Comparison of ENCODE assay signal across 8 cellular contexts in the genomic region with DNA sequence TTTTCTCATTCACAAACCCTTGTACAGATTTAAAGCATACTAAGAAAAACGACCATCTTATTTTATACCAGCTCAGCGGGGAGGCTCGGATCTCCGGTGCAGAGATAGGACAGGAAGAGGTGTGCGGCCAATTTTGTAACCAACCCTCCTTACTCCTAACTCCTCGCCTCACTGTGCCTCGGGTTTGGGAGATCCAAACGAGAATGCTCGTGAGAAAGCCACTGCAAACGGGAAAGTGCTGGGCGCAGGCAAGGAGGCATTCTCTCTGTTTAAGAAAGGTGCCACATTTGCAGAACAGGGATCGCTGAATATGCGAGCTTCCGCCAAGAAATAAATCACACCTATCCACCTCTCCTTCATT. TPM values are rescaled to one million over a fixed set of nuclear protein-coding genes. Genes with fewer than 3 reads are reported as not detected.
DNase-seq lines count a peak whose midpoint lies in the region; ATAC-seq and TF ChIP-seq lines count a peak whose summit lies in the region.

No MANE protein-coding gene starts in this region.

- peak; percentile 53 for DNase-seq in GM23248
- no peak for DNase-seq in activated B cell treated with CpG ODN at 0.5 μM for 24 hours
- peak in 25 of 42 donors; percentile 5 to 61 (median 29) for DNase-seq in head of caudate nucleus
- no peak for DNase-seq in MV-4-11 (lab: John Stamatoyannopoulos, UW)

- H3K27ac Mint-ChIP-seq in activated B cell treated with CpG ODN at 0.5 μM for 24 hours, result peak overlapping the region; percentile 46

- POLR2A ChIA-PET in activated B cell treated with CpG ODN at 0.5 μM for 24 hours (lab: Charles Lee), result interaction anchor here (1.2 to 4.3 kb wide), 2 partner anchors 57 to 651 kb away, joined by 3 to 41 read pairs; a partner anchor contains a TSS

- H2AFZ ChIP-seq in GM23248, result peak overlapping the region; percentile 72

- no peaks in the 10 kb centered on the region for H3K27me3 ChIP-seq in BLaER1 treated with 17β-estradiol and CSF1 and Interleukin-3, amounts not matched to agents 10 nM and 100 nM
- H3K27me3 ChIP-seq in GM23248 (replicated peaks; ENCODE audit: insufficient read depth), result no peaks in the 10 kb centered on the region
- H3K27me3 ChIP-seq in skeletal muscle tissue (ENCODE audit: control insufficient read depth in 3 of 3, insufficient read depth in 3 of 3, low read length in 3 of 3), result no peaks in the 10 kb centered on the region

- CTCF ChIA-PET in activated B cell treated with CpG ODN at 0.5 μM for 24 hours (lab: Charles Lee), result interaction anchor here (1.1 kb wide), 1 partner anchor 74 kb away, joined by 4 read pairs; no protein-coding TSS in a partner anchor

- H3K36me3 ChIP-seq in BLaER1 treated with 17β-estradiol and CSF1 and Interleukin-3, amounts not matched to agents 10 nM and 100 nM, result peaks cover 13 to 26% (median 18%) of the 10 kb centered on the region in 11 experiments
- H3K36me3 ChIP-seq in GM23248 (ENCODE audit: low read depth), result peaks cover 11% of the 10 kb centered on the region; the same call in 1 of the 2 replicates
- peaks cover 9 to 13% (median 11%) of the 10 kb centered on the region in 3 donors for H3K36me3 ChIP-seq in skeletal muscle tissue (ENCODE audit: control insufficient read depth in 3 of 3, insufficient read depth in 3 of 3, low read length in 3 of 3)

- intact Hi-C loops in activated B cell treated with CpG ODN at 0.5 μM for 24 hours (cut with micrococcal nuclease), result loop anchor here (1.0 to 5.0 kb wide), 3 partner anchors 45 to 840 kb away; no protein-coding TSS in a partner anchor
- intact Hi-C loops in head of caudate nucleus (cut with DNase I), result loop anchor here (5.0 kb wide), 1 partner anchor 44 kb away; no protein-coding TSS in a partner anchor

- peaks cover 8% of the 10 kb centered on the region for H3K36me3 Mint-ChIP-seq in activated B cell treated with CpG ODN at 0.5 μM for 24 hours (ENCODE audit: low read depth)

- TF ChIP-seq CTCF in activated B cell treated with CpG ODN at 0.5 μM for 24 hours (IDR thresholded peaks at IDR 0.05), result no peak

- H3K79me2 ChIP-seq in GM23248 (ENCODE audit: insufficient read depth), result peaks cover 40% of the 10 kb centered on the region

- H3K4me1 Mint-ChIP-seq in activated B cell treated with CpG ODN at 0.5 μM for 24 hours, result peaks cover 23% of the 10 kb centered on the region

- H3K4me3 Mint-ChIP-seq in activated B cell treated with CpG ODN at 0.5 μM for 24 hours, result peak overlapping the region; percentile 88

- peaks cover 8% of the 10 kb centered on the region; the same call in 1 of the 2 replicates for H3F3A ChIP-seq in GM23248 (ENCODE audit: insufficient read depth)

- H3K9me3 Mint-ChIP-seq in activated B cell treated with CpG ODN at 0.5 μM for 24 hours, result no peaks in the 10 kb centered on the region

- H3K9me3 ChIP-seq in BLaER1 treated with 17β-estradiol and CSF1 and Interleukin-3, amounts not matched to agents 10 nM and 100 nM (replicated peaks in 1 of 11), result peaks cover 4 to 13% (median 10%) of the 10 kb centered on the region in 11 experiments; a peak in 18 of 22 replicates
- H3K9me3 ChIP-seq in GM23248 (ENCODE audit: low read depth) (no peaks in the 10 kb centered on the region), skeletal muscle tissue (ENCODE audit: control insufficient read depth in 3 of 3, low read length in 3 of 3) (no peaks in the 10 kb centered on the region)

- 0 to 3% methylated on average over 14 of the region's 14 CpGs for WGBS in GM23248 (ENCODE audit: low coverage in 1 of 2, low lambda C conversion rate in 2 of 2, missing lambda C conversion rate in 2 of 2), 2 experiments

- peak overlapping the region in 9 of 11 experiments; percentile 86 to 94 (median 90); a peak in 17 of 22 replicates for H3K27ac ChIP-seq in BLaER1 treated with 17β-estradiol and CSF1 and Interleukin-3, amounts not matched to agents 10 nM and 100 nM
- peak overlapping the region; percentile 91 for H3K27ac ChIP-seq in GM23248
- peak overlapping the region; percentile 90 for H3K27ac ChIP-seq in skeletal muscle tissue (ENCODE audit: low read depth, low read length)

- ATAC-seq in activated B cell treated with CpG ODN at 0.5 μM for 24 hours (ENCODE audit: low read depth), result no peak
- no peak for ATAC-seq in HG02870 (IDR thresholded peaks at IDR 0.05; ENCODE audit: unreplicated experiment)
- ATAC-seq in GM21367 (IDR thresholded peaks at IDR 0.05; ENCODE audit: unreplicated experiment), result no peak

- peak overlapping the region; percentile 86 to 95 (median 91) for H3K9ac ChIP-seq in BLaER1 treated with 17β-estradiol and CSF1 and Interleukin-3, amounts not matched to agents 10 nM and 100 nM
- H3K9ac ChIP-seq in GM23248 (peak overlapping the region; percentile 95), skeletal muscle tissue (ENCODE audit: low read depth in 1 of 3, low read length in 3 of 3) (peak overlapping the region; percentile 85 to 91 (median 89))

- in situ Hi-C loops in GM23248 (cut with MboI), result loop anchor here (25.0 kb wide), 1 partner anchor 471 kb away; no protein-coding TSS in a partner anchor

- peaks cover 25 to 35% (median 32%) of the 10 kb centered on the region in 10 experiments for H3K4me1 ChIP-seq in BLaER1 treated with 17β-estradiol and CSF1 and Interleukin-3, amounts not matched to agents 10 nM and 100 nM
- peaks cover 21% of the 10 kb centered on the region; the same call in 1 of the 2 replicates for H3K4me1 ChIP-seq in GM23248 (ENCODE audit: insufficient read depth)
- peaks cover 13 to 24% (median 14%) of the 10 kb centered on the region in 3 donors for H3K4me1 ChIP-seq in skeletal muscle tissue (ENCODE audit: control insufficient read depth in 3 of 3, insufficient read depth in 3 of 3, low read length in 3 of 3)

- peaks cover 8 to 33% (median 23%) of the 10 kb centered on the region in 11 experiments; a peak in 14 of 22 replicates for H4K20me1 ChIP-seq in BLaER1 treated with 17β-estradiol and CSF1 and Interleukin-3, amounts not matched to agents 10 nM and 100 nM
- H4K20me1 ChIP-seq in GM23248 (ENCODE audit: insufficient read depth), result no peaks in the 10 kb centered on the region

- peak overlapping the region; percentile 84 to 99 (median 96) for H3K4me3 ChIP-seq in BLaER1 treated with 17β-estradiol and CSF1 and Interleukin-3, amounts not matched to agents 10 nM and 100 nM
- H3K4me3 ChIP-seq in GM23248, result peak overlapping the region; percentile 99
- H3K4me3 ChIP-seq in skeletal muscle tissue (ENCODE audit: low read length in 3 of 3), result peak overlapping the region; percentile 81 to 91 (median 91)

- H3K27me3 Mint-ChIP-seq in activated B cell treated with CpG ODN at 0.5 μM for 24 hours, result no peaks in the 10 kb centered on the region

- no peaks in the 10 kb centered on the region for H3K9me2 ChIP-seq in GM23248 (ENCODE audit: insufficient read depth)

- peak overlapping the region; percentile 84 to 98 (median 96) for H3K4me2 ChIP-seq in BLaER1 treated with 17β-estradiol and CSF1 and Interleukin-3, amounts not matched to agents 10 nM and 100 nM
- H3K4me2 ChIP-seq in GM23248 (ENCODE audit: unreplicated experiment), result peak overlapping the region; percentile 86

RNA-seq across cellular contexts. Expression of a gene that starts 1.1 kb away (rescaled TPM):
- total RNA-seq in GM23248 (2014; rRNA removed; shearing (Covaris generic)), result 30.7 and 31.2 TPM in 2 replicates
- polyA plus RNA-seq in GM23248 (2016; fragmentation: Nextera tagmentation; extraction: Ambion mirVana), result 54.7 and 55.1 TPM in 2 replicates
- total RNA-seq in activated B cell treated with CpG ODN at 0.5 μM for 24 hours (15.0 and 15.3 TPM in 2 replicates), skeletal muscle tissue (12.5 TPM)

RNA-seq across cellular contexts. Expression of a gene that starts 46.3 kb away (rescaled TPM):
- 1.0 and 1.5 TPM in 2 replicates for total RNA-seq in GM23248 (2014; rRNA removed; shearing (Covaris generic))
- polyA plus RNA-seq in GM23248 (2016; fragmentation: Nextera tagmentation; extraction: Ambion mirVana), result 0.30 and 0.39 TPM in 2 replicates
- total RNA-seq in activated B cell treated with CpG ODN at 0.5 μM for 24 hours (125 and 145 TPM in 2 replicates), skeletal muscle tissue (39.1 TPM)

RNA-seq across cellular contexts. Expression of a gene that starts 56.4 kb away (rescaled TPM):
- 42.4 and 45.5 TPM in 2 replicates for total RNA-seq in GM23248 (2014; rRNA removed; shearing (Covaris generic))
- 43.3 and 49.2 TPM in 2 replicates for polyA plus RNA-seq in GM23248 (2016; fragmentation: Nextera tagmentation; extraction: Ambion mirVana)
- 66.2 and 66.8 TPM in 2 replicates for total RNA-seq in activated B cell treated with CpG ODN at 0.5 μM for 24 hours
- 28.2 TPM for total RNA-seq in skeletal muscle tissue

Comparison
In these comparisons a context has a peak if more than half of its experiments do, and no peak if none do; other contexts are left out.
1. DNase-seq: peak in GM23248 (single experiment) and head of caudate nucleus (25 of 42); none in activated B cell treated with CpG ODN at 0.5 μM for 24 hours (single experiment) and MV-4-11 (single experiment).
2. RNA of a gene that starts 46.3 kb away (total RNA-seq): 125 to 145 TPM in activated B cell treated with CpG ODN at 0.5 μM for 24 hours and 39.1 TPM in skeletal muscle tissue (single experiment); 1.0 to 1.5 TPM in GM23248; every median in the first group is over 10 times any median in the second.
3. Peak in every context shown above with its lines, with median percentiles within 50 percentile points of each other: H3K27ac ChIP-seq, H3K4me3 ChIP-seq and H3K9ac ChIP-seq.